20 cellular contexts compared by ENCODE assay signal in the genomic region with DNA sequence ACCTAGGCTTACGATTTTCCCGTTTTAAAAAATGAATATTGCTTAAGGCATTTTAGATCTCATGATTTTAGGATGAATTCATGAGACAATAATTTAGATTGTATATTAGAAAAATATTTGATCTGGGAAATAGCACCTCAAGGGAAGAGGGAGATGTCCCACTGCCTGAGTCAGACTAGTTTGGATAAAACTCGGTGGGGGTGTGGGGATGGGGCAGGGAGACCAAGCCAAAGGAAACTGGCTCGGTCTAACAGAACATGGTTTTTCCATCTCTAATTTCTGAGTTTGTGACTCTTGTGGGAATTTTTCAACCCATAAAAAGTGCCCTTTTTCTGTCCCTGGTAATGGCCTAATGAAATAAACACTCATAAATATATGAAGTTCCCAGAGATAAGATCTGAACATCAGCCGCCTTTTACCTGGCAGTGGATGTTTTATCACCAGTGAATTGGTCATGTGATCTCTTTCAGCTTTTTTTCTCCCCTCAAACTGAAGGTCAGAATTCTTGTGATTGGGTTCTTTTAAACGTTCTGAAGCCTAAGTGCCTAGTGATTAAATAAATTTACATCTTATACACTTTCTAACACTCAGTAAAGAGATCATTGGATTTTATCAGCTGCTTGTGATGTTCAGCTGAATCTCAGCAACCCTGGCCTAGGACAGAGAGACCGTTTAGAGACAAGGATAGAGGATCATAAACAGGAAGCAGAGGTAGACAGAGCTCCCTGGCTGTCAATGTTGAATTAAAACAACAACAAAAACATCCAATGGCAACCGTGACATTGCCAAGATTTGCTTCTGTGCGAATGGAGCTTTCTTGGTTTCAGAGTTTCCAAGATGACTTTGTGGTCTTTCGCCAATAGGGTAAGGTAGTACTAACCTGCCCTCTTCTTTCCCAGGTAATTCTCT.
A peak's percentile ranks its signal among the peaks of the same experiment; 100 is the strongest.
DNase-seq lines count a peak whose midpoint lies in the region; ATAC-seq and TF ChIP-seq lines count a peak whose summit lies in the region.
"Had no signal": no experiment of that assay in that cellular context is flagged by ENCODE, and none has a peak within 500 bp of the region (broad histone marks: within the 10 kb centered on the region; RNA-seq: fewer than 3 reads in every experiment).

No MANE protein-coding gene starts in this region.

- peak overlapping the region; percentile 28 for H2AFZ ChIP-seq in parathyroid adenoma

- H3K36me3 ChIP-seq in parathyroid adenoma (ENCODE audit: control insufficient read depth, insufficient read depth, low read length) (no peaks in the 10 kb centered on the region), tibial artery (no peaks in the 10 kb centered on the region)
- H3K36me3 ChIP-seq: BLaER1 treated with 17β-estradiol and CSF1 and Interleukin-3, amounts not matched to agents 10 nM and 100 nM had no signal

- no peak overlapping the region for H3K4me3 ChIP-seq in parathyroid adenoma (ENCODE audit: low read depth, low read length)
- H3K4me3 ChIP-seq in tibial artery = no peak overlapping the region
- H3K4me3 ChIP-seq: A549; BLaER1 treated with 17β-estradiol and CSF1 and Interleukin-3, amounts not matched to agents 10 nM and 100 nM; GM12878 had no signal

- peaks cover 4% of the 10 kb centered on the region; the same call in 1 of the 2 replicates for H3K9me3 Mint-ChIP-seq in HFFc6
- H3K9me3 Mint-ChIP-seq in activated CD4-positive, alpha-beta T cell treated with anti-CD3 and anti-CD28 coated beads, Interleukin-2, amount 10 ng/mL, durations not matched to agents 7 days and 5 days = no peaks in the 10 kb centered on the region
- H3K9me3 Mint-ChIP-seq: H9 had no signal

- H3K9me3 ChIP-seq in parathyroid adenoma (ENCODE audit: control insufficient read depth, low read length) (no peaks in the 10 kb centered on the region), tibial artery (no peaks in the 10 kb centered on the region)

- H3K4me1 ChIP-seq in parathyroid adenoma (no peaks in the 10 kb centered on the region), tibial artery (peaks cover 0 to 71% (median 26%) of the 10 kb centered on the region in 4 donors)

- no peak overlapping the region for H3K9ac ChIP-seq in parathyroid adenoma
- H3K9ac ChIP-seq: BLaER1 treated with 17β-estradiol and CSF1 and Interleukin-3, amounts not matched to agents 10 nM and 100 nM had no signal

- POLR2A ChIA-PET in activated CD4-positive, alpha-beta T cell treated with anti-CD3 and anti-CD28 coated beads, Interleukin-2, amount 10 ng/mL, durations not matched to agents 7 days and 5 days (lab: Charles Lee) = no interaction called here

- H3K27ac Mint-ChIP-seq in HFFc6 = peak overlapping the region; percentile 21
- no peak overlapping the region for H3K27ac Mint-ChIP-seq in activated CD4-positive, alpha-beta T cell treated with anti-CD3 and anti-CD28 coated beads, Interleukin-2, amount 10 ng/mL, durations not matched to agents 7 days and 5 days
- H3K27ac Mint-ChIP-seq: CD8-positive, alpha-beta memory T cell; H9 had no signal

- no peaks in the 10 kb centered on the region for H3K27me3 ChIP-seq in parathyroid adenoma (ENCODE audit: control insufficient read depth, insufficient read depth, low read length)
- H3K27me3 ChIP-seq in tibial artery = no peaks in the 10 kb centered on the region

- H3K79me2 ChIP-seq in parathyroid adenoma = no peaks in the 10 kb centered on the region

- H3K4me3 Mint-ChIP-seq in HFFc6 = no peak overlapping the region
- H3K4me3 Mint-ChIP-seq in activated CD4-positive, alpha-beta T cell treated with anti-CD3 and anti-CD28 coated beads, Interleukin-2, amount 10 ng/mL, durations not matched to agents 7 days and 5 days = no peak overlapping the region
- H3K4me3 Mint-ChIP-seq: CD8-positive, alpha-beta memory T cell; H9 had no signal

- H3K4me1 Mint-ChIP-seq in HFFc6 (ENCODE audit: low read depth) = peaks cover 63% of the 10 kb centered on the region
- H3K4me1 Mint-ChIP-seq in activated CD4-positive, alpha-beta T cell treated with anti-CD3 and anti-CD28 coated beads, Interleukin-2, amount 10 ng/mL, durations not matched to agents 7 days and 5 days = peaks cover 2% of the 10 kb centered on the region
- H3K4me1 Mint-ChIP-seq: CD8-positive, alpha-beta memory T cell; H9 had no signal

- TF ChIP-seq CTCF in HFFc6 (IDR thresholded peaks at IDR 0.05) (no peak), parathyroid adenoma (IDR thresholded peaks at IDR 0.05) (no peak), tibial artery (IDR thresholded peaks at IDR 0.05) (no peak)

- intact Hi-C loops in tibial artery (cut with DNase I; ENCODE audit: low total_unique reads) = loop anchor here (10.0 kb wide), 2 partner anchors 145 to 565 kb away; no protein-coding TSS in a partner anchor

- H3K27ac ChIP-seq in parathyroid adenoma = no peak overlapping the region
- H3K27ac ChIP-seq in tibial artery = peak overlapping the region; percentile 76 to 79
- H3K27ac ChIP-seq: A549; BLaER1 treated with 17β-estradiol and CSF1 and Interleukin-3, amounts not matched to agents 10 nM and 100 nM had no signal

- H3K36me3 Mint-ChIP-seq in HFFc6 (ENCODE audit: low read depth) = peaks cover 8% of the 10 kb centered on the region; the same call in 1 of the 2 replicates
- no peaks in the 10 kb centered on the region for H3K36me3 Mint-ChIP-seq in activated CD4-positive, alpha-beta T cell treated with anti-CD3 and anti-CD28 coated beads, Interleukin-2, amount 10 ng/mL, durations not matched to agents 7 days and 5 days (ENCODE audit: low read depth)
- H3K36me3 Mint-ChIP-seq: CD8-positive, alpha-beta memory T cell had no signal

- ATAC-seq in GM21528 (IDR thresholded peaks at IDR 0.05; ENCODE audit: low FRiP score, unreplicated experiment) = no peak
- ATAC-seq in GM21447 (IDR thresholded peaks at IDR 0.05; ENCODE audit: unreplicated experiment) = no peak
- ATAC-seq: A549, GM12878 had no signal

- CTCF ChIA-PET in activated CD4-positive, alpha-beta T cell treated with anti-CD3 and anti-CD28 coated beads, Interleukin-2, amount 10 ng/mL, durations not matched to agents 7 days and 5 days (lab: Charles Lee) = no interaction called here

- DNase-seq in HFFc6 (no peak), dermis microvascular lymphatic vessel endothelial cell (ENCODE audit: low read depth in 2 of 2) (peak; percentile 61 to 66), tibial artery (no peak)
- no peak for DNase-seq in activated naive CD4-positive, alpha-beta T cell treated with anti-CD3 and anti-CD28 coated beads, Interleukin-2, amount 50 U/mL, for 16 hours
- no peak for DNase-seq in activated CD4-positive, alpha-beta T cell treated with anti-CD3 and anti-CD28 coated beads, Interleukin-2, amount 10 ng/mL, durations not matched to agents 7 days and 5 days
- DNase-seq: CD8-positive, alpha-beta memory T cell; DMS79; H9; NCI-H1417; NCI-H1930; NCI-H2171 treated with DMSO at 0.1 percent for 48 hours; NCI-H446 treated with DMSO at 0.1 percent for 48 hours; OCI-M1; RPMI8226 had no signal

- no peaks in the 10 kb centered on the region for H3K27me3 Mint-ChIP-seq in HFFc6 (ENCODE audit: insufficient read depth)
- H3K27me3 Mint-ChIP-seq in activated CD4-positive, alpha-beta T cell treated with anti-CD3 and anti-CD28 coated beads, Interleukin-2, amount 10 ng/mL, durations not matched to agents 7 days and 5 days = peaks cover 29% of the 10 kb centered on the region

- no peak overlapping the region for H3K4me2 ChIP-seq in parathyroid adenoma (ENCODE audit: low read length)
- H3K4me2 ChIP-seq: A549; BLaER1 treated with 17β-estradiol and CSF1 and Interleukin-3, amounts not matched to agents 10 nM and 100 nM had no signal

Comparison
In these comparisons a context has a peak if more than half of its experiments do, and no peak if none do; other contexts are left out.
1. DNase-seq: peak in dermis microvascular lymphatic vessel endothelial cell (2 of 2); none in HFFc6 (single experiment), tibial artery (0 of 2), activated naive CD4-positive, alpha-beta T cell treated with anti-CD3 and anti-CD28 coated beads, Interleukin-2, amount 50 U/mL, for 16 hours (single experiment) and activated CD4-positive, alpha-beta T cell treated with anti-CD3 and anti-CD28 coated beads, Interleukin-2, amount 10 ng/mL, durations not matched to agents 7 days and 5 days (single experiment).